ENCODE assay signal across 26 cellular contexts in genomic region chr13:27796544-27797227, GRCh38. TPM values are rescaled to one million over a fixed set of nuclear protein-coding genes. Genes with fewer than 3 reads are reported as not detected.
DNase-seq lines count a peak whose midpoint lies in the region; ATAC-seq and TF ChIP-seq lines count a peak whose summit lies in the region.
"Had no signal": no experiment of that assay in that cellular context is flagged by ENCODE, and none has a peak within 500 bp of the region (broad histone marks: within the 10 kb centered on the region; RNA-seq: fewer than 3 reads in every experiment).

No MANE protein-coding gene starts in this region.

- POLR2A ChIA-PET in IMR-90 (lab: Charles Lee; ENCODE audit: unreplicated experiment): no interaction called here

- dilution Hi-C loops in IMR-90 (cut with HindIII; ENCODE audit: low sequenced_read_pairs, unreplicated experiment): no loop called here
- dilution Hi-C loops in mammary epithelial cell (cut with HindIII; ENCODE audit: low sequenced_read_pairs): no loop called here

- H2BK20ac ChIP-seq in IMR-90 (ENCODE audit: low read depth, low read length): no peak overlapping the region

- H2BK5ac ChIP-seq in IMR-90 (ENCODE audit: low read depth, low read length, poor library complexity, severe bottlenecking): no peak overlapping the region
- no peak overlapping the region for H2BK5ac ChIP-seq in trophoblast cell (ENCODE audit: low read depth, low read length, poor library complexity)

- H3K56ac ChIP-seq in IMR-90 (ENCODE audit: extremely low read depth, insufficient read depth, low read length): no peak overlapping the region

- DNase-seq in IMR-90 (no peak), mammary epithelial cell (no peak), iPS-NIHi11 (ENCODE audit: low spot score) (peak; percentile 28), trophoblast cell (no peak), Karpas-422 (no peak), DMS114 treated with DMSO at 0.1 percent for 48 hours (lab: John Stamatoyannopoulos, UW; ENCODE audit: unreplicated experiment) (no peak)
- DNase-seq: activated CD4-positive, alpha-beta T cell treated with anti-CD3 and anti-CD28 coated beads for 4 hours; activated T-cell treated with anti-CD3 and anti-CD28 coated beads, Interleukin-2, amount 50 U/mL, for 4 hours; CD4-positive, alpha-beta memory T cell; DMS153; effector memory CD4-positive, alpha-beta T cell; left lung; NCI-H187; NCI-H345; NK-92 treated with Interleukin-12 subunit alpha and Interleukin-12 subunit beta, amount 100 ng/mL, for 24 hours; Peyer's patch; SJCRH30; stimulated activated naive CD4-positive, alpha-beta T cell had no signal

- no peak for TF ChIP-seq CTCF in IMR-90 (conservative IDR thresholded peaks at IDR 0.05; ENCODE audit: low read depth, low read length)
- TF ChIP-seq CTCF in mammary epithelial cell (conservative IDR thresholded peaks at IDR 0.05 in 1 of 2, IDR thresholded peaks at IDR 0.05 in 1 of 2; ENCODE audit: extremely low read depth in 1 of 2, insufficient read depth in 1 of 2, low read depth in 1 of 2, low read length in 2 of 2): no peak

- no peak overlapping the region for H4K8ac ChIP-seq in IMR-90 (ENCODE audit: low read depth in 2 of 2, low read length in 2 of 2)
- no peak overlapping the region for H4K8ac ChIP-seq in trophoblast cell (ENCODE audit: low read depth, low read length)

- WGBS in IMR-90 (ENCODE audit: extremely low coverage in 2 of 2, insufficient read length in 1 of 2), 2 experiments: 0% methylated on average over 4 of the region's 24 CpGs; no CpG with 5 or more reads in 1 of the 2 experiments
- WGBS in mammary epithelial cell (ENCODE audit: low coverage, missing lambda C conversion rate): 3% methylated on average over 18 of the region's 24 CpGs
- WGBS in trophoblast cell (ENCODE audit: extremely low coverage, insufficient coverage, insufficient read length): no CpG with 5 or more reads among the region's 24 CpGs

- H3K18ac ChIP-seq in IMR-90 (ENCODE audit: low read depth, low read length): no peak overlapping the region
- H3K18ac ChIP-seq in trophoblast cell (ENCODE audit: low read length): no peak overlapping the region

- H3K79me2 ChIP-seq in mammary epithelial cell (ENCODE audit: insufficient read depth, low read length) (no peaks in the 10 kb centered on the region), trophoblast cell (ENCODE audit: control insufficient read depth, insufficient read depth, low read length, poor library complexity) (no peaks in the 10 kb centered on the region), Karpas-422 (ENCODE audit: low read length) (no peaks in the 10 kb centered on the region)

- CTCF ChIA-PET in IMR-90 (lab: Yijun Ruan, JAX): interaction anchor here (0.5 to 0.8 kb wide), 3 partner anchors 14 to 205 kb away, joined by 3 to 4 read pairs (median 4); no protein-coding TSS in a partner anchor
- CTCF ChIA-PET in mammary epithelial cell (lab: Charles Lee; ENCODE audit: low non-redundant PET): no interaction called here

- H3K14ac ChIP-seq in IMR-90 (replicated peaks; ENCODE audit: low read depth, low read length) (no peak overlapping the region), trophoblast cell (ENCODE audit: low read length) (no peak overlapping the region)

- H3K27me3 ChIP-seq in IMR-90 (ENCODE audit: control insufficient read depth, insufficient read depth, low read length) (peaks cover 68% of the 10 kb centered on the region), mammary epithelial cell (ENCODE audit: insufficient read depth, low read length) (peaks cover 51% of the 10 kb centered on the region), trophoblast cell (ENCODE audit: insufficient read depth, low read length) (peaks cover 72% of the 10 kb centered on the region), Karpas-422 (ENCODE audit: low read length) (no peaks in the 10 kb centered on the region)
- H3K27me3 ChIP-seq: SJCRH30 had no signal

- H2BK12ac ChIP-seq in trophoblast cell (ENCODE audit: low read length): no peak overlapping the region

- peaks cover 2% of the 10 kb centered on the region; the same call in 1 of the 2 replicates for H3K9me3 ChIP-seq in IMR-90 (ENCODE audit: control insufficient read depth, insufficient read depth, low read length)
- no peaks in the 10 kb centered on the region for H3K9me3 ChIP-seq in mammary epithelial cell (replicated peaks; ENCODE audit: insufficient read depth, low read length)
- H3K9me3 ChIP-seq in trophoblast cell (ENCODE audit: insufficient read depth, low read depth, low read length): peaks cover 13% of the 10 kb centered on the region
- H3K9me3 ChIP-seq in Karpas-422 (ENCODE audit: low read length): no peaks in the 10 kb centered on the region
- H3K9me3 ChIP-seq: gastroesophageal sphincter, left lung, Peyer's patch, SJCRH30 had no signal

- H3K79me1 ChIP-seq in IMR-90 (ENCODE audit: low read depth in 1 of 2, low read length in 2 of 2) (no peaks in the 10 kb centered on the region), trophoblast cell (ENCODE audit: low read length) (no peaks in the 10 kb centered on the region)

- H4K5ac ChIP-seq in IMR-90 (ENCODE audit: low read depth, low read length): no peak overlapping the region

- no peak for ATAC-seq in IMR-90 (ENCODE audit: low read depth)
- no peak for ATAC-seq in GM19467 (IDR thresholded peaks at IDR 0.05; ENCODE audit: unreplicated experiment)
- ATAC-seq: activated T-cell treated with anti-CD3 and anti-CD28 coated beads, Interleukin-2, amount 50 U/mL, for 4 hours; esophagus mucosa; gastroesophageal sphincter; GM12878; left lung had no signal

- H2AK9ac ChIP-seq in IMR-90 (replicated peaks; ENCODE audit: low read depth, low read length, poor library complexity): no peak overlapping the region

- H4K91ac ChIP-seq in IMR-90 (ENCODE audit: insufficient read depth, low read depth, low read length) (no peak overlapping the region), trophoblast cell (ENCODE audit: low read depth, low read length) (no peak overlapping the region)

- no peaks in the 10 kb centered on the region for H3K36me3 ChIP-seq in IMR-90 (ENCODE audit: control insufficient read depth, insufficient read depth, low read length)
- H3K36me3 ChIP-seq in mammary epithelial cell (ENCODE audit: insufficient read depth, low read length): no peaks in the 10 kb centered on the region
- no peaks in the 10 kb centered on the region for H3K36me3 ChIP-seq in trophoblast cell (ENCODE audit: control insufficient read depth in 1 of 2, insufficient read depth in 2 of 2, low read length in 2 of 2)
- H3K36me3 ChIP-seq in Karpas-422 (ENCODE audit: insufficient read depth, low read length): no peaks in the 10 kb centered on the region
- H3K36me3 ChIP-seq: gastroesophageal sphincter, left lung, Peyer's patch, SJCRH30 had no signal

- intact Hi-C loops in IMR-90 (cut with micrococcal nuclease) (loop anchor here (10.0 kb wide), 1 partner anchor 262 kb away; no protein-coding TSS in a partner anchor), mammary epithelial cell (cut with micrococcal nuclease) (no loop called here)

- H4K20me1 ChIP-seq in IMR-90 (ENCODE audit: insufficient read depth, low read length) (no peaks in the 10 kb centered on the region), mammary epithelial cell (ENCODE audit: insufficient read depth, low read length) (peaks cover 2% of the 10 kb centered on the region), Karpas-422 (ENCODE audit: insufficient read depth, low read depth, low read length) (no peaks in the 10 kb centered on the region)

- no peak overlapping the region for H3K23ac ChIP-seq in IMR-90 (ENCODE audit: low read depth, low read length)
- H3K23ac ChIP-seq in trophoblast cell (ENCODE audit: low read length): no peak overlapping the region

- H3K4ac ChIP-seq in IMR-90 (ENCODE audit: low read depth, low read length) (no peak overlapping the region), trophoblast cell (ENCODE audit: low read depth, low read length) (no peak overlapping the region)

- TF ChIP-seq RAD21 in IMR-90 (IDR thresholded peaks at IDR 0.05; ENCODE audit: low read length): no peak

- H3K9ac ChIP-seq in IMR-90 (ENCODE audit: low read depth, low read length) (no peak overlapping the region), mammary epithelial cell (ENCODE audit: insufficient read depth, low read length) (no peak overlapping the region), trophoblast cell (ENCODE audit: low read length) (no peak overlapping the region), Karpas-422 (ENCODE audit: low read length) (no peak overlapping the region)

- TF ChIP-seq POLR2A in IMR-90 (IDR thresholded peaks at IDR 0.05; ENCODE audit: low read depth, low read length): no peak

- H2BK120ac ChIP-seq in IMR-90 (ENCODE audit: low read depth, low read length) (no peak overlapping the region), trophoblast cell (ENCODE audit: insufficient read depth, low read length, poor library complexity) (no peak overlapping the region)

- H2BK15ac ChIP-seq in IMR-90 (ENCODE audit: low read depth, low read length): no peak overlapping the region

- in situ Hi-C loops in IMR-90 (cut with MboI; ENCODE audit: low sequenced_read_pairs): no loop called here
- in situ Hi-C loops in mammary epithelial cell (cut with MboI; ENCODE audit: low sequenced_read_pairs in 2 of 2): no loop called here

- no peaks in the 10 kb centered on the region for H3K9me2 ChIP-seq in Karpas-422 (replicated peaks; ENCODE audit: insufficient read depth, low read length)

- H2AK5ac ChIP-seq in IMR-90 (ENCODE audit: low read depth, low read length) (no peak overlapping the region), trophoblast cell (ENCODE audit: low read length) (no peak overlapping the region)

- no peaks in the 10 kb centered on the region for H3K9me1 ChIP-seq in IMR-90 (ENCODE audit: insufficient read depth, low read length)

- BruUV-seq in IMR-90 (replicated peaks; lab: Mats Ljungman, UMichigan) (no TSS peak), mammary epithelial cell (replicated peaks; lab: Mats Ljungman, UMichigan) (no TSS peak)

- H3K4me1 ChIP-seq in IMR-90 (ENCODE audit: control insufficient read depth, insufficient read depth, low read length) (no peaks in the 10 kb centered on the region), mammary epithelial cell (ENCODE audit: insufficient read depth, low read length) (peaks cover 4% of the 10 kb centered on the region), trophoblast cell (ENCODE audit: control insufficient read depth in 1 of 2, insufficient read depth in 2 of 2, low read length in 2 of 2) (peaks cover 0 to 3% of the 10 kb centered on the region in 2 experiments), Karpas-422 (ENCODE audit: low read length) (no peaks in the 10 kb centered on the region)
- H3K4me1 ChIP-seq: SJCRH30 had no signal

- no peak overlapping the region for H3K4me3 ChIP-seq in IMR-90 (ENCODE audit: insufficient read depth, low read depth, low read length)
- H3K4me3 ChIP-seq in mammary epithelial cell (replicated peaks in 1 of 3; ENCODE audit: insufficient read depth in 1 of 3, low read depth in 2 of 3, low read length in 3 of 3): no peak overlapping the region
- no peak overlapping the region for H3K4me3 ChIP-seq in trophoblast cell (ENCODE audit: low read depth, low read length)
- H3K4me3 ChIP-seq in Karpas-422 (ENCODE audit: low read length): no peak overlapping the region
- H3K4me3 ChIP-seq: gastroesophageal sphincter, GM12878, left lung, Peyer's patch, SJCRH30, smooth muscle cell had no signal

- H2AFZ ChIP-seq in IMR-90 (replicated peaks; ENCODE audit: low read length, poor library complexity) (peak overlapping the region; percentile 50), mammary epithelial cell (ENCODE audit: low read depth, low read length) (peak overlapping the region; percentile 6), trophoblast cell (ENCODE audit: insufficient read depth, low read length, poor library complexity) (no peak overlapping the region), Karpas-422 (ENCODE audit: low read length) (no peak overlapping the region)

- H4K12ac ChIP-seq in trophoblast cell (ENCODE audit: low read depth, low read length): no peak overlapping the region

- H3K4me2 ChIP-seq in IMR-90 (ENCODE audit: low read depth, low read length) (no peak overlapping the region), mammary epithelial cell (ENCODE audit: insufficient read depth, low read depth, low read length) (peak overlapping the region; percentile 40), trophoblast cell (ENCODE audit: low read length) (peak overlapping the region; percentile 21), Karpas-422 (ENCODE audit: low read depth, low read length, poor library complexity, severe bottlenecking) (no peak overlapping the region)
- H3K4me2 ChIP-seq: smooth muscle cell had no signal

- H3K27ac ChIP-seq in IMR-90 (ENCODE audit: insufficient read depth, low read length) (no peak overlapping the region), mammary epithelial cell (ENCODE audit: insufficient read depth, low read depth, low read length) (no peak overlapping the region), trophoblast cell (ENCODE audit: low read depth, low read length) (no peak overlapping the region), Karpas-422 (ENCODE audit: low read length) (no peak overlapping the region)
- H3K27ac ChIP-seq: gastroesophageal sphincter, left lung, Peyer's patch, SJCRH30 had no signal

RNA-seq across cellular contexts. Expression of gene GSX1, which starts 4.4 kb away (rescaled TPM):
- total RNA-seq in IMR-90 (2012; rRNA removed) (not detected in 2 replicates), mammary epithelial cell (not detected)
- polyA plus RNA-seq in IMR-90 (2012; rRNA removed) (not detected in 2 replicates), mammary epithelial cell (not detected)
- not detected in 2 replicates for polyA plus RNA-seq in IMR-90 (2012; cell fraction: cytosol; rRNA removed)
- polyA plus RNA-seq in IMR-90 (2012; cell fraction: nucleus; rRNA removed; ENCODE audit: low replicate concordance): not detected in 2 replicates
- not detected for polyA minus RNA-seq in mammary epithelial cell
- 0.03 TPM in 1 of 2 replicates, not detected in the other for polyA plus RNA-seq in trophoblast cell (2013)
- not detected in 2 replicates for total RNA-seq in Karpas-422 (2014; rRNA removed; shearing (Covaris generic); ENCODE audit: low replicate concordance)
- total RNA-seq: activated CD8-positive, alpha-beta memory T cell treated with anti-CD3 and anti-CD28 coated beads for 36 hours; activated T-cell treated with anti-CD3 and anti-CD28 coated beads, Interleukin-2, amount 50 U/mL, for 4 hours; CD4-positive, alpha-beta memory T cell; esophagus mucosa; gastroesophageal sphincter; GM12878; left lung; mucosa of gallbladder; Peyer's patch; renal cortical epithelial cell; SJCRH30; smooth muscle cell had no signal
- polyA plus RNA-seq: CD4-positive, alpha-beta memory T cell; GM12878; smooth muscle cell had no signal

Comparison
In these comparisons a context has a peak if more than half of its experiments do, and no peak if none do; other contexts are left out.
1. H2AFZ ChIP-seq: peak in IMR-90 (single experiment) and mammary epithelial cell (single experiment); none in trophoblast cell (single experiment) and Karpas-422 (single experiment).
2. H3K4me2 ChIP-seq: peak in mammary epithelial cell (single experiment) and trophoblast cell (single experiment); none in IMR-90 (single experiment) and Karpas-422 (single experiment).